In genomic region chr5:96065577-96066385, GRCh38 we compare ENCODE assay signal across 1 cellular context.
TF ChIP-seq lines count a peak whose summit lies in the region.

No MANE protein-coding gene starts in this region.

TF ChIP-seq in H1, 55 proteins besides CTCF, POLR2A, EP300 and RAD21:
- no peak for TF ChIP-seq GABPA (IDR thresholded peaks at IDR 0.05; ENCODE audit: borderline replicate concordance, insufficient read depth, low read length)
- peak; percentile 95 for TF ChIP-seq NANOG (IDR thresholded peaks at IDR 0.05; ENCODE audit: insufficient read depth, low read depth, low read length, poor library complexity, severe bottlenecking)
